In the genomic region with DNA sequence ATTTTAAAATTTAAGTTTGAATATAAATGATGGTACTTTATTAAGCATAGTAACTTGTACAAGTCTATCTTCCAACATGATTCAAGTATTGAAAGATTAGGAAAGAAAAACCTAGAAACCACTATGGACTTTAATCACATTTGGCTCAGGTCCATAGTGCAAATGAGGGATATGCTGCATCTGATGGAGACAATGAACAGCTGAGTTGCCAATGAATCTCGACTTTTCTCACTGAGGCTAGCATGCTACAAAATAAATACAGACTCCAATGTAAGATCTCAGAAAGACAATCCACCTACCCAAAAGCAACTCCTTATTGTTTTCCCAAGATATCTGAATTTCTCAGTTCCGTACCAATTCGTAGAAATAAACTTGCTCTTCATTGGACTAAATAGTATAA, we compare ENCODE assay signal across 21 cellular contexts.
"Had no signal": no experiment of that assay in that cellular context is flagged by ENCODE, and none has a peak within 500 bp of the region (broad histone marks: within the 10 kb centered on the region; RNA-seq: fewer than 3 reads in every experiment).

No MANE protein-coding gene starts in this region.

- H3K27me3 Mint-ChIP-seq: type B pancreatic cell had no signal

- H3K27me3 ChIP-seq: dorsolateral prefrontal cortex, heart left ventricle, neural progenitor cell, pancreas, right lobe of liver, suprapubic skin, thyroid gland had no signal

- H3K27ac ChIP-seq: coronary artery, dorsolateral prefrontal cortex, heart left ventricle, neural progenitor cell, pancreas, prostate gland, right lobe of liver, suprapubic skin, thyroid gland had no signal

- H3K27ac Mint-ChIP-seq: natural killer cell; neural progenitor cell; stimulated activated effector memory CD8-positive, alpha-beta T cell treated with anti-CD3 and anti-CD28 coated beads, Interleukin-12 subunit alpha, Interleukin-12 subunit beta, amount 100 ng/mL, for 72 hours; type B pancreatic cell had no signal

- H3K4me3 ChIP-seq: coronary artery, dorsolateral prefrontal cortex, heart left ventricle, neural progenitor cell, pancreas, prostate gland, right lobe of liver, suprapubic skin, thyroid gland had no signal

- H3K4me1 ChIP-seq: heart left ventricle, pancreas, prostate gland, right lobe of liver, suprapubic skin, thyroid gland had no signal

- ATAC-seq: heart left ventricle; natural killer cell; pancreas; right lobe of liver; stimulated activated effector memory CD8-positive, alpha-beta T cell treated with anti-CD3 and anti-CD28 coated beads, Interleukin-12 subunit alpha, Interleukin-12 subunit beta, amount 100 ng/mL, for 72 hours; stimulated activated naive CD8-positive, alpha-beta T cell treated with anti-CD3 and anti-CD28 coated beads, Interleukin-15, Interleukin-2, amounts not matched to agents 100 U/mL and 50 U/mL, for 24 hours had no signal

- DNase-seq: dorsolateral prefrontal cortex; effector CD8-positive, alpha-beta T cell; foreskin melanocyte; heart left ventricle; hippocampal formation; kidney glomerular epithelial cell; mammary epithelial cell; natural killer cell; nucleus accumbens; pancreas; right lobe of liver; stimulated activated CD4-positive, alpha-beta T cell treated with anti-CD3 and anti-CD28 coated beads, Interleukin-4, amount 100 ng/mL, for 1 hour; stimulated activated CD8-positive, alpha-beta memory T cell treated with anti-CD3 and anti-CD28 coated beads, Interleukin-4, amount 100 ng/mL, for 48 hours; stimulated activated naive CD8-positive, alpha-beta T cell treated with anti-CD3 and anti-CD28 coated beads, Interleukin-15, Interleukin-2, amounts not matched to agents 100 U/mL and 50 U/mL, for 24 hours; thyroid gland had no signal

- H3K4me3 Mint-ChIP-seq: natural killer cell; neural progenitor cell; stimulated activated effector memory CD8-positive, alpha-beta T cell treated with anti-CD3 and anti-CD28 coated beads, Interleukin-12 subunit alpha, Interleukin-12 subunit beta, amount 100 ng/mL, for 72 hours; type B pancreatic cell had no signal

- H3K36me3 ChIP-seq: heart left ventricle, pancreas, prostate gland, right lobe of liver, suprapubic skin, thyroid gland had no signal

- H3K9me3 Mint-ChIP-seq: neural progenitor cell, type B pancreatic cell had no signal

- H3K4me1 Mint-ChIP-seq: natural killer cell; stimulated activated effector memory CD8-positive, alpha-beta T cell treated with anti-CD3 and anti-CD28 coated beads, Interleukin-12 subunit alpha, Interleukin-12 subunit beta, amount 100 ng/mL, for 72 hours had no signal

- H3K36me3 Mint-ChIP-seq: stimulated activated effector memory CD8-positive, alpha-beta T cell treated with anti-CD3 and anti-CD28 coated beads, Interleukin-12 subunit alpha, Interleukin-12 subunit beta, amount 100 ng/mL, for 72 hours had no signal

- H3K9me3 ChIP-seq: heart left ventricle, pancreas, prostate gland, right lobe of liver, suprapubic skin, thyroid gland had no signal
